ENCODE assay signal across 8 cellular contexts in the genomic region with DNA sequence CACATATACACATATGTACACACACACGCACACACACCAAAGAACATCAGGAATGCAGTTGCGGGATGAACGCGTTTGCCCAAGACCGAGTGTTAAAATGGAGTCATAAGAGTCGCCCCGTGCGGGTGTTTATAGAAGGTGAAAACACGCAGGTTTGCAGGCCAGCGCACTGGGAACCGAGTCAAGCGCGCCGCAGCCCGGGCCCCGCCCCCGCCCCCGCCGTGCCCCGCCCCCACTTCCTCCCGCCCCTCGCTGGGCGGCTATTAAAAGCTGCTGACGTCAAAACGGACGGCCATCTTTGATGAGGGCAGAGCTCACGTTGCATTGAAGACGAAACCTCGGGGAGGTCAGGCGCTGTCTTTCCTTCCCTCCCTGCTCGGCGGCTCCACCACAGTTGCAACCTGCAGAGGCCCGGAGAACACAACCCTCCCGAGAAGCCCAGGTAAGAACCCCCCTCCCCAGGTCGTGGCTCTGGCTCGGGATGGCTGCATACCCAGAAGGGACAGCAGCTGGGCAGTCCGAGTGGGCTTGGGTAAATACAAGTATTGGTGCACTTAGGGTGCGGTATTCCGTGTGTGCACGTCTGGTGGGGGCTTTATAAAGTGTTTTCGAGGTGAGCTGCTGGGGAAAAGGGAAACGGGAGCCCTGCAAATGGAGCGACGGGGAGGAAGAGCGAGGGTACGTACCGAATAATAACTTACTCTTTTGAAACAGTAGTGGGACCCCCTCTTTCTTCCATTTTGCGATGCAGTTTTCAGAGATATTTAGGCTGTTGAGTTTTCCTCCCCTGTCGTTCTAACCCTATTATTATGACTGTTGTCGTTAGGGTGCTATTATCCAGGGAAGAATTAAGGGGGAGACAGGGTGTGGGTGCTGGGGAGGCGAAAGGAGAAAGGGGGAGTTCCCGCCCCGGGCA. TPM values are rescaled to one million over a fixed set of nuclear protein-coding genes. Genes with fewer than 3 reads are reported as not detected.
DNase-seq lines count a peak whose midpoint lies in the region; ATAC-seq and TF ChIP-seq lines count a peak whose summit lies in the region.

A gene (plus strand): TSS at position 295 of the 916 bp plus-strand sequence. CDS start 56,662 bp downstream, outside the sequence.

- H3K4me3 ChIP-seq in BJ (ENCODE audit: low read depth, low read length) (peak within 1 kb of the TSS; percentile 38), HUES48 (ENCODE audit: low read depth, low read length) (peak within 1 kb of the TSS; percentile 86), cardiac muscle cell (peak within 1 kb of the TSS; percentile 68), ovary (peak within 1 kb of the TSS; percentile 44)

- H3K27ac ChIP-seq in HUES48 (ENCODE audit: low read depth, low read length) (peak within 1 kb of the TSS; percentile 47), cardiac muscle cell (peak within 1 kb of the TSS; percentile 95), ovary (peak within 1 kb of the TSS; percentile 90 to 96)

- H3K4me3 Mint-ChIP-seq in activated naive CD8-positive, alpha-beta T cell treated with anti-CD3 and anti-CD28 coated beads, Interleukin-2, amount 50 U/mL, for 24 hours = peak within 1 kb of the TSS; percentile 59

- CTCF ChIA-PET in BJ (lab: Yijun Ruan, JAX) = interaction anchor here (1.3 kb wide), 2 partner anchors 127 to 128 kb away, joined by 3 to 4 read pairs; no protein-coding TSS in a partner anchor

- no peak for TF ChIP-seq POLR2A in ovary (IDR thresholded peaks at IDR 0.05)

- WGBS in ovary, 3 donors = 0 to 1% (median 1%) methylated on average over 44 to 53 of the region's 53 CpGs

- peaks cover 13% of the 10 kb centered on the region for H3K4me1 Mint-ChIP-seq in activated naive CD8-positive, alpha-beta T cell treated with anti-CD3 and anti-CD28 coated beads, Interleukin-2, amount 50 U/mL, for 24 hours

- H3K9me3 Mint-ChIP-seq in activated naive CD8-positive, alpha-beta T cell treated with anti-CD3 and anti-CD28 coated beads, Interleukin-2, amount 50 U/mL, for 24 hours = peaks cover 4% of the 10 kb centered on the region

- intact Hi-C loops in ovary (cut with DNase I) = loop anchor here in 1 of 4 donors (5.0 kb wide), 1 partner anchor 214 kb away; a partner anchor contains a TSS

- peaks cover 11% of the 10 kb centered on the region for H3K4me1 ChIP-seq in HUES48 (ENCODE audit: control insufficient read depth, insufficient read depth, low read length)
- no peaks in the 10 kb centered on the region for H3K4me1 ChIP-seq in cardiac muscle cell (ENCODE audit: low read depth)
- H3K4me1 ChIP-seq in ovary (ENCODE audit: insufficient read depth) = peaks cover 2% of the 10 kb centered on the region

- H3K27me3 Mint-ChIP-seq in activated naive CD8-positive, alpha-beta T cell treated with anti-CD3 and anti-CD28 coated beads, Interleukin-2, amount 50 U/mL, for 24 hours = peaks cover 44% of the 10 kb centered on the region

- POLR2A ChIA-PET in BJ (lab: Charles Lee) = interaction anchor here (0.6 kb wide), 3 partner anchors 58 to 1705 kb away, joined by 3 to 8 read pairs (median 4); no protein-coding TSS in a partner anchor

- H3K9ac ChIP-seq in HUES48 (ENCODE audit: low read depth, low read length) = peak within 1 kb of the TSS; percentile 52

- H3K9me3 ChIP-seq in HUES48 (ENCODE audit: control insufficient read depth, insufficient read depth, low read length) (no peaks in the 10 kb centered on the region), cardiac muscle cell (ENCODE audit: low read depth) (no peaks in the 10 kb centered on the region), ovary (no peaks in the 10 kb centered on the region)

- no peak for DNase-seq in BJ (ENCODE audit: low read depth)
- peak; percentile 71 for DNase-seq in NOMO-1 treated with dmso at 0.1 percent for 144 hours (lab: John Stamatoyannopoulos, UW; ENCODE audit: unreplicated experiment)
- peak; percentile 23 for DNase-seq in activated naive CD8-positive, alpha-beta T cell treated with anti-CD3 and anti-CD28 coated beads, Interleukin-2, amount 50 U/mL, for 24 hours
- peak; percentile 95 to 96 for DNase-seq in cardiac muscle cell (ENCODE audit: low read depth in 1 of 2, low spot score in 1 of 2)
- DNase-seq in ovary = peak; percentile 88 to 92 (median 88)

- no peaks in the 10 kb centered on the region for H3K36me3 ChIP-seq in BJ (ENCODE audit: control insufficient read depth, insufficient read depth, low read length)
- H3K36me3 ChIP-seq in HUES48 (ENCODE audit: control insufficient read depth, insufficient read depth, low read length) = no peaks in the 10 kb centered on the region
- H3K36me3 ChIP-seq in cardiac muscle cell = no peaks in the 10 kb centered on the region
- no peaks in the 10 kb centered on the region for H3K36me3 ChIP-seq in ovary

- peak within 1 kb of the TSS; percentile 75 for H3K27ac Mint-ChIP-seq in activated naive CD8-positive, alpha-beta T cell treated with anti-CD3 and anti-CD28 coated beads, Interleukin-2, amount 50 U/mL, for 24 hours

- TF ChIP-seq CTCF in BJ (IDR thresholded peaks at IDR 0.05; ENCODE audit: insufficient read depth, low read depth, low read length) (no peak), cardiac muscle cell (IDR thresholded peaks at IDR 0.05; ENCODE audit: low read depth, low read length) (no peak), ovary (IDR thresholded peaks at IDR 0.05) (no peak)

- H3K36me3 Mint-ChIP-seq in activated naive CD8-positive, alpha-beta T cell treated with anti-CD3 and anti-CD28 coated beads, Interleukin-2, amount 50 U/mL, for 24 hours (ENCODE audit: low read depth) = peaks cover 3% of the 10 kb centered on the region

- no peak for ATAC-seq in activated naive CD8-positive, alpha-beta T cell treated with anti-CD3 and anti-CD28 coated beads, Interleukin-2, amount 50 U/mL, for 24 hours
- no peak for ATAC-seq in HG03135 (IDR thresholded peaks at IDR 0.05; ENCODE audit: unreplicated experiment)
- no peak for ATAC-seq in HG03571 (IDR thresholded peaks at IDR 0.05; ENCODE audit: unreplicated experiment)

- TF ChIP-seq EP300 in ovary (IDR thresholded peaks at IDR 0.05) = no peak

- H3K27me3 ChIP-seq in BJ (ENCODE audit: control insufficient read depth, insufficient read depth, low read length) = 0 out of 2 replicates have a peak, but pooled peaks cover under 1% of the 10 kb centered on the region
- H3K27me3 ChIP-seq in HUES48 (ENCODE audit: control insufficient read depth, insufficient read depth, low read length) = peaks cover 39% of the 10 kb centered on the region
- peaks cover 34% of the 10 kb centered on the region for H3K27me3 ChIP-seq in cardiac muscle cell
- no peaks in the 10 kb centered on the region for H3K27me3 ChIP-seq in ovary

RNA-seq across cellular contexts. Expression of the gene that starts here (rescaled TPM):
- polyA plus RNA-seq in BJ (2011; rRNA removed) = 0.56 and 1.3 TPM in 2 replicates
- polyA minus RNA-seq in BJ (2011; rRNA and poly(A)+ RNA removed) = 0.26 and 2.2 TPM in 2 replicates
- total RNA-seq in cardiac muscle cell = 1.9 and 4.0 TPM in 2 replicates
- polyA plus RNA-seq in cardiac muscle cell = 6.3 and 7.1 TPM in 2 replicates
- total RNA-seq in ovary = 10 to 100 TPM in 5 of 7 donors, 1 to 10 TPM in 2; 5.1 to 19.8 (median 13.0) TPM
- polyA plus RNA-seq in ovary = 1 to 10 TPM; 6.3 to 6.4 TPM
